Comparison of ENCODE assay signal across 9 cellular contexts in the genomic region with DNA sequence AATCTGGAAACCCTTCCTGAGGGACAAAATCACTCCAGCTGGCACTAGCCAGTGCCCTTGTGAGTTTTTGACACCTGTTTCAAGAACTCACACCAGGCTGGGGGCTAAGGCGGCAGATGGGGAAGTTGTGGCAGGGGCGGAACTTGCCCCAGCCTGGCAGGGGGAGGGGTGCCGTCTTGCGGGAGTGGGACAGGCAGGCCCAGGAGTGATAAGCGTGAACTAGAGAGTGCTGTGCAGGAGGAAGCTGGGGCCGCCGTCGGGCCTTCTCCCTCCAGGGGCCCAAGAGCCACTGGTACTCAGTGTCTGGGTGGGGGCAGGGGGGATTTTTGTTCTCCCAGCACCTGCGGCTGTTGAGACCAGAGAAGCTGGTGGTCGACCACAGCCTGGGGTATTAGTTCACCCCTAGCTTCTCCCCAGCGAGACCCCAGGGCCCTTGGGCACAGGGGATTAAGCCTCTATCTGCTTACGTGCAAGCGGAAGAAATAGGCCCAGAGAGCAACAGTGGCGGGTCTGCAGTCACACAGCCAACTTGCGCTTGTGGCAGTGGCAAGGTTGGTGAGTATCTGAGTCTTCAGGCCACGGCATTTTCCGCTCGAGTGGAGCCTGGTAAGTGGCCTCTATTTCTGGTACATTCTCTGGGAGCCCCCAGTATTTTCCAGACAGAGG. TPM values are rescaled to one million over a fixed set of nuclear protein-coding genes. Genes with fewer than 3 reads are reported as not detected.
DNase-seq lines count a peak whose midpoint lies in the region; ATAC-seq and TF ChIP-seq lines count a peak whose summit lies in the region.
"Had no signal": no experiment of that assay in that cellular context is flagged by ENCODE, and none has a peak within 500 bp of the region (broad histone marks: within the 10 kb centered on the region; RNA-seq: fewer than 3 reads in every experiment).

No MANE protein-coding gene starts in this region.

- 80% methylated on average over 18 of the region's 18 CpGs for WGBS in prostate gland

- ATAC-seq in left ventricle myocardium superior (peak; percentile 59), upper lobe of right lung (peak; percentile 70), HG02840 (IDR thresholded peaks at IDR 0.05; ENCODE audit: low FRiP score, unreplicated experiment) (no peak)

- DNase-seq in NCI-H524 (lab: John Stamatoyannopoulos, UW): peak; percentile 46 to 67
- DNase-seq in NCI-H524 treated with DMSO at 0.1 percent for 48 hours (lab: John Stamatoyannopoulos, UW): no peak
- no peak for DNase-seq in NT2/D1 (ENCODE audit: low read depth, low spot score)
- peak; percentile 65 for DNase-seq in left ventricle myocardium superior
- DNase-seq in upper lobe of right lung: peak; percentile 83
- no peak for DNase-seq in prostate gland (ENCODE audit: low spot score)
- no peak for DNase-seq in NCI-H1105 (lab: John Stamatoyannopoulos, UW)
- DNase-seq: activated T-cell treated with anti-CD3 and anti-CD28 coated beads, Interleukin-2, amount 50 U/mL, for 48 hours had no signal

- H3K9me3 ChIP-seq in NT2/D1 (ENCODE audit: insufficient read depth, low read length) (no peaks in the 10 kb centered on the region), upper lobe of right lung (no peaks in the 10 kb centered on the region), prostate gland (no peaks in the 10 kb centered on the region)

- H3K4me1 ChIP-seq in NT2/D1 (ENCODE audit: insufficient read depth, insufficient read length) (peaks cover 6% of the 10 kb centered on the region), upper lobe of right lung (peaks cover 9% of the 10 kb centered on the region), prostate gland (replicated peaks) (no peaks in the 10 kb centered on the region)

- no peak overlapping the region for H3K27ac ChIP-seq in upper lobe of right lung
- H3K27ac ChIP-seq in prostate gland: no peak overlapping the region

- intact Hi-C loops in left ventricle myocardium superior (cut with micrococcal nuclease): no loop called here
- intact Hi-C loops in upper lobe of right lung (cut with DNase I): loop anchor here (10.0 kb wide), 1 partner anchor 704 kb away; a partner anchor contains a TSS
- intact Hi-C loops in prostate gland (cut with DNase I): loop anchor here (5.0 to 10.0 kb wide), 2 partner anchors 337 to 534 kb away; no protein-coding TSS in a partner anchor

- no peak for TF ChIP-seq CTCF in upper lobe of right lung (IDR thresholded peaks at IDR 0.05)
- no peak for TF ChIP-seq CTCF in prostate gland (IDR thresholded peaks at IDR 0.05)

- no peak for TF ChIP-seq POLR2A in prostate gland (IDR thresholded peaks at IDR 0.05)

- peak overlapping the region; percentile 47 for H3K9ac ChIP-seq in NT2/D1 (ENCODE audit: insufficient read length, low read depth)

- no peak overlapping the region for H3K4me3 ChIP-seq in NT2/D1 (ENCODE audit: insufficient read length, low read depth)
- no peak overlapping the region for H3K4me3 ChIP-seq in upper lobe of right lung
- H3K4me3 ChIP-seq in prostate gland: no peak overlapping the region

- H3K27me3 ChIP-seq in NT2/D1 (ENCODE audit: insufficient read depth, insufficient read length) (no peaks in the 10 kb centered on the region), upper lobe of right lung (no peaks in the 10 kb centered on the region), prostate gland (replicated peaks; ENCODE audit: insufficient read depth) (no peaks in the 10 kb centered on the region)

- H3K36me3 ChIP-seq in NT2/D1 (ENCODE audit: insufficient read depth, insufficient read length, low read length): no peaks in the 10 kb centered on the region
- no peaks in the 10 kb centered on the region for H3K36me3 ChIP-seq in upper lobe of right lung
- no peaks in the 10 kb centered on the region for H3K36me3 ChIP-seq in prostate gland

RNA-seq across cellular contexts. Expression of a gene that starts 40.1 kb away (rescaled TPM):
- total RNA-seq in left ventricle myocardium superior: 5.2 TPM
- 47.6 TPM for total RNA-seq in upper lobe of right lung
- total RNA-seq in prostate gland: 10 to 100 TPM; 10.3 to 12.8 TPM

Comparison
In these comparisons a context has a peak if more than half of its experiments do, and no peak if none do; other contexts are left out.
1. DNase-seq: peak in NCI-H524 (2 of 2), left ventricle myocardium superior (single experiment) and upper lobe of right lung (single experiment); none in NCI-H524 treated with DMSO at 0.1 percent for 48 hours (single experiment), NT2/D1 (single experiment), prostate gland (single experiment) and NCI-H1105 (single experiment).